ENCODE assay signal across 1 cellular context in genomic region chr10:110684800-110685446, GRCh38.
TF ChIP-seq lines count a peak whose summit lies in the region.

No MANE protein-coding gene starts in this region.

TF ChIP-seq in IMR-90, 13 proteins besides CTCF, POLR2A, EP300 and RAD21:
- TF ChIP-seq CHD1 (IDR thresholded peaks at IDR 0.05; ENCODE audit: low read depth, low read length) (no peak), MAZ (IDR thresholded peaks at IDR 0.05; ENCODE audit: borderline replicate concordance, low read depth, low read length) (no peak), MAFK (IDR thresholded peaks at IDR 0.05; ENCODE audit: low read depth, low read length) (peak; percentile 44; the same call in 1 of the 2 replicates), USF2 (IDR thresholded peaks at IDR 0.05; ENCODE audit: low read depth, low read length) (no peak), CEBPB (IDR thresholded peaks at IDR 0.05; ENCODE audit: low read depth, low read length) (no peak), RFX5 (IDR thresholded peaks at IDR 0.05; ENCODE audit: low read depth, low read length) (peak; percentile 62; the same call in 1 of the 2 replicates), NFE2L2 (IDR thresholded peaks at IDR 0.05; ENCODE audit: low read depth, low read length) (no peak), BHLHE40 (IDR thresholded peaks at IDR 0.05; ENCODE audit: low read depth, low read length) (0 out of 2 replicates have a peak, but pooled peaks have one; percentile 2), SMC3 (IDR thresholded peaks at IDR 0.05; ENCODE audit: low read depth, low read length) (no peak), FOS (IDR thresholded peaks at IDR 0.05; ENCODE audit: low read depth, low read length) (peak; percentile 84), RCOR1 (IDR thresholded peaks at IDR 0.05; ENCODE audit: insufficient replicate concordance, low read length) (peak; percentile 58), ELK1 (IDR thresholded peaks at IDR 0.05; ENCODE audit: borderline replicate concordance, low read depth, low read length) (no peak), MXI1 (IDR thresholded peaks at IDR 0.05; ENCODE audit: borderline replicate concordance, low read depth, low read length) (no peak)
